8 cellular contexts compared by ENCODE assay signal in genomic region chr17:7857724-7858486, GRCh38. TPM values are rescaled to one million over a fixed set of nuclear protein-coding genes. Genes with fewer than 3 reads are reported as not detected.
DNase-seq lines count a peak whose midpoint lies in the region; ATAC-seq, FAIRE-seq and TF ChIP-seq lines count a peak whose summit lies in the region.

Gene CYB5D1 (plus strand): TSS chr17:7858003. CDS start chr17:7858135, 132 bp downstream.

- H3K27ac ChIP-seq in VCaP: peak within 1 kb of the TSS; percentile 91

- H3K27me3 ChIP-seq in bronchial epithelial cell (ENCODE audit: control insufficient read depth, insufficient read depth, low read length): no peaks in the 10 kb centered on the region

- TF ChIP-seq CTCF in VCaP (conservative IDR thresholded peaks at IDR 0.05) (no peak), bronchial epithelial cell (IDR thresholded peaks at IDR 0.05; ENCODE audit: insufficient read depth, low read length, severe bottlenecking) (no peak)

- DNase-seq in NCI-H146 (lab: John Stamatoyannopoulos, UW) (peak; percentile 95), NCI-H146 treated with DMSO at 0.1 percent for 48 hours (lab: John Stamatoyannopoulos, UW; ENCODE audit: unreplicated experiment) (no peak), NCI-H2107 (lab: John Stamatoyannopoulos, UW) (peak; percentile 60), bronchial epithelial cell (ENCODE audit: low read depth) (no peak), islet precursor cell (peak; percentile 95)
- peak; percentile 80 for DNase-seq in stimulated activated CD4-positive, alpha-beta T cell treated with anti-CD3 and anti-CD28 coated beads, Interleukin-12 subunit alpha, Interleukin-12 subunit beta, amount 100 ng/mL, for 4 hours

- peaks cover 11% of the 10 kb centered on the region for H3K36me3 ChIP-seq in bronchial epithelial cell (ENCODE audit: control insufficient read depth, insufficient read depth, low read length)

- H3K4me3 ChIP-seq in bronchial epithelial cell (ENCODE audit: low read depth, low read length): peak within 1 kb of the TSS; percentile 56

- FAIRE-seq in bronchial epithelial cell (lab: Jason Lieb, UNC): no peak

- peak; percentile 28 for ATAC-seq in HG02981 (IDR thresholded peaks at IDR 0.05; ENCODE audit: unreplicated experiment)

RNA-seq across cellular contexts. Expression of gene CYB5D1, which starts in this region (rescaled TPM):
- 6.5 and 9.0 TPM in 2 replicates for total RNA-seq in bronchial epithelial cell

Comparison
In these comparisons a context has a peak if more than half of its experiments do, and no peak if none do; other contexts are left out.
1. DNase-seq: peak in NCI-H146 (single experiment), NCI-H2107 (single experiment), islet precursor cell (single experiment) and stimulated activated CD4-positive, alpha-beta T cell treated with anti-CD3 and anti-CD28 coated beads, Interleukin-12 subunit alpha, Interleukin-12 subunit beta, amount 100 ng/mL, for 4 hours (single experiment); none in NCI-H146 treated with DMSO at 0.1 percent for 48 hours (single experiment) and bronchial epithelial cell (single experiment).